Comparison of ENCODE assay signal across 2 cellular contexts in genomic region chr12:3000548-3001275, GRCh38.
TF ChIP-seq lines count a peak whose summit lies in the region.

No MANE protein-coding gene starts in this region.

TF ChIP-seq in HCT116, 20 proteins besides CTCF, POLR2A, EP300 and RAD21:
- TF ChIP-seq SIN3A (IDR thresholded peaks at IDR 0.05; ENCODE audit: low read depth) (no peak), SP1 (IDR thresholded peaks at IDR 0.05; ENCODE audit: low read depth) (no peak), SRF (IDR thresholded peaks at IDR 0.05; ENCODE audit: low read depth) (no peak), YY1 (IDR thresholded peaks at IDR 0.05; ENCODE audit: extremely low read depth, insufficient replicate concordance, low read depth, low read length) (no peak), CBX3 (IDR thresholded peaks at IDR 0.05; ENCODE audit: low read depth) (no peak), EZH2phosphoT487 (IDR thresholded peaks at IDR 0.05; ENCODE audit: borderline replicate concordance) (no peak), CEBPB (IDR thresholded peaks at IDR 0.05; ENCODE audit: low read depth) (no peak), JUND (IDR thresholded peaks at IDR 0.05) (no peak), EGR1 (IDR thresholded peaks at IDR 0.05; ENCODE audit: low read depth) (no peak), ZNF274 (IDR thresholded peaks at IDR 0.05; ENCODE audit: low read depth, low read length) (no peak)
- TF ChIP-seq, protein P1, sequence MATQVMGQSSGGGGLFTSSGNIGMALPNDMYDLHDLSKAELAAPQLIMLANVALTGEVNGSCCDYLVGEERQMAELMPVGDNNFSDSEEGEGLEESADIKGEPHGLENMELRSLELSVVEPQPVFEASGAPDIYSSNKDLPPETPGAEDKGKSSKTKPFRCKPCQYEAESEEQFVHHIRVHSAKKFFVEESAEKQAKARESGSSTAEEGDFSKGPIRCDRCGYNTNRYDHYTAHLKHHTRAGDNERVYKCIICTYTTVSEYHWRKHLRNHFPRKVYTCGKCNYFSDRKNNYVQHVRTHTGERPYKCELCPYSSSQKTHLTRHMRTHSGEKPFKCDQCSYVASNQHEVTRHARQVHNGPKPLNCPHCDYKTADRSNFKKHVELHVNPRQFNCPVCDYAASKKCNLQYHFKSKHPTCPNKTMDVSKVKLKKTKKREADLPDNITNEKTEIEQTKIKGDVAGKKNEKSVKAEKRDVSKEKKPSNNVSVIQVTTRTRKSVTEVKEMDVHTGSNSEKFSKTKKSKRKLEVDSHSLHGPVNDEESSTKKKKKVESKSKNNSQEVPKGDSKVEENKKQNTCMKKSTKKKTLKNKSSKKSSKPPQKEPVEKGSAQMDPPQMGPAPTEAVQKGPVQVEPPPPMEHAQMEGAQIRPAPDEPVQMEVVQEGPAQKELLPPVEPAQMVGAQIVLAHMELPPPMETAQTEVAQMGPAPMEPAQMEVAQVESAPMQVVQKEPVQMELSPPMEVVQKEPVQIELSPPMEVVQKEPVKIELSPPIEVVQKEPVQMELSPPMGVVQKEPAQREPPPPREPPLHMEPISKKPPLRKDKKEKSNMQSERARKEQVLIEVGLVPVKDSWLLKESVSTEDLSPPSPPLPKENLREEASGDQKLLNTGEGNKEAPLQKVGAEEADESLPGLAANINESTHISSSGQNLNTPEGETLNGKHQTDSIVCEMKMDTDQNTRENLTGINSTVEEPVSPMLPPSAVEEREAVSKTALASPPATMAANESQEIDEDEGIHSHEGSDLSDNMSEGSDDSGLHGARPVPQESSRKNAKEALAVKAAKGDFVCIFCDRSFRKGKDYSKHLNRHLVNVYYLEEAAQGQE (IDR thresholded peaks at IDR 0.05; ENCODE audit: low read depth) = no peak

TF ChIP-seq in K562, 482 proteins besides CTCF, POLR2A, EP300 and RAD21:
- TF ChIP-seq ZBTB17 (CRISPR knock-in tag; IDR thresholded peaks at IDR 0.05) (no peak), E2F6 (IDR thresholded peaks at IDR 0.05; ENCODE audit: borderline replicate concordance in 1 of 2, extremely low read depth in 1 of 2, insufficient read depth in 1 of 2, insufficient read length in 1 of 2, low read depth in 1 of 2, low read length in 1 of 2, poor library complexity in 1 of 2, severe bottlenecking in 1 of 2) (peak in 1 of 2 experiments; percentile 39)
TF ChIP-seq in K562: peak in this region for 1.
